In the genomic region with DNA sequence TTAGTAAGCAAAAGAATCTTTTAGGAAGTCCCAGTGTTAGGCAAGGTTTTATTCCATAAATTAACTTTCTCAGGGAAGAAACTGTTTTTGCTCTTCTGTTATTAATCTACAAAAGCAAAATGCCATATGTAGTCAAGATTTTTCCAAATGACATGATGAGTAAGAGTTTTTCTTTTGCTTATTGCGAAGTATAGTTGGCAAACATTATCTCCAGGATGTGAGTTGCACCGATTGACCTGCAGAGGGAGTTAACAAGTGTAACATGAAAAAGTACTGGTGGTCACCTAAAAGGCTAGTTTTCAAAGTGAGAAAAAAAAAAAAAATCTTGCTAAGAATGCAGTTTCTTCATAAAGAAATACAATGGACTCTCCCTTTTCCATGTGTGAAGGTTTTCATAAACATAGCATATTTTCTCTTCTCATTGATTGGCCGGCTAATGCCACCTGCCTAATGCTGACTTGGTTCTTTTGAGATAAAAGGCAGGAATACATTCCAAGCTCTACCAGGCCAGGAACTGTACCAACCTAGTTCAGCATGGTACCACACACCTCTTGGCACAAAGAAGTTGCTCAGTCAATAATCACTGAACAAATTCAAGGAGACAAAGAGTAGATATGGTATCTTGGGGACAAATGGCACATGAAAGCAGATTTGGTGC, we compare ENCODE assay signal across 8 cellular contexts.
DNase-seq lines count a peak whose midpoint lies in the region; ATAC-seq and TF ChIP-seq lines count a peak whose summit lies in the region.

No MANE protein-coding gene starts in this region.

- POLR2A ChIA-PET in HEK293T (lab: Yijun Ruan, JAX) = no interaction called here
- POLR2A ChIA-PET in activated CD4-positive, alpha-beta T cell treated with anti-CD3 and anti-CD28 coated beads for 36 hours (lab: Charles Lee) = no interaction called here

- H3K9me3 ChIP-seq in osteoblast (ENCODE audit: low read depth, low read length) = no peaks in the 10 kb centered on the region

- DNase-seq in COLO829 (ENCODE audit: low spot score) (peak; percentile 78), HEK293T (ENCODE audit: extremely low spot score) (peak; percentile 28), RKO (ENCODE audit: low spot score) (peak; percentile 77), osteoblast (ENCODE audit: insufficient read length, low spot score, missing footprints) (no peak)
- DNase-seq in activated CD4-positive, alpha-beta T cell treated with anti-CD3 and anti-CD28 coated beads for 36 hours = no peak

- H3K27ac Mint-ChIP-seq in activated CD4-positive, alpha-beta T cell treated with anti-CD3 and anti-CD28 coated beads for 36 hours = no peak overlapping the region

- peak; percentile 84 for TF ChIP-seq CTCF in osteoblast (IDR thresholded peaks at IDR 0.05; ENCODE audit: extremely low read depth, low read depth, low read length)

- peak overlapping the region; percentile 74 for H3K27ac ChIP-seq in osteoblast (ENCODE audit: low read depth, low read length)

- no peaks in the 10 kb centered on the region for H3K9me3 Mint-ChIP-seq in activated CD4-positive, alpha-beta T cell treated with anti-CD3 and anti-CD28 coated beads for 36 hours (ENCODE audit: low read depth)

- H3K79me2 ChIP-seq in osteoblast (ENCODE audit: insufficient read depth, low read length) = no peaks in the 10 kb centered on the region

- peak; percentile 63 for ATAC-seq in esophagus mucosa
- ATAC-seq in activated CD4-positive, alpha-beta T cell treated with anti-CD3 and anti-CD28 coated beads for 36 hours = no peak
- ATAC-seq in HG03097 (IDR thresholded peaks at IDR 0.05; ENCODE audit: low FRiP score, unreplicated experiment) = no peak
- no peak for ATAC-seq in HG03139 (IDR thresholded peaks at IDR 0.05; ENCODE audit: unreplicated experiment)

- H3K4me3 Mint-ChIP-seq in activated CD4-positive, alpha-beta T cell treated with anti-CD3 and anti-CD28 coated beads for 36 hours = no peak overlapping the region

- CTCF ChIA-PET in HEK293T (lab: Yijun Ruan, JAX) = interaction anchor here (0.6 kb wide), 1 partner anchor 55 kb away, joined by 9 read pairs; no protein-coding TSS in a partner anchor
- CTCF ChIA-PET in activated CD4-positive, alpha-beta T cell treated with anti-CD3 and anti-CD28 coated beads for 36 hours (lab: Charles Lee) = interaction anchor here (1.0 to 1.9 kb wide), 3 partner anchors 11 to 743 kb away, joined by 4 to 7 read pairs (median 6); no protein-coding TSS in a partner anchor

- H3K4me1 ChIP-seq in osteoblast (ENCODE audit: insufficient read depth, low read length) = peaks cover 23% of the 10 kb centered on the region

- H3K36me3 Mint-ChIP-seq in activated CD4-positive, alpha-beta T cell treated with anti-CD3 and anti-CD28 coated beads for 36 hours (ENCODE audit: low read depth) = no peaks in the 10 kb centered on the region

- no peaks in the 10 kb centered on the region for H3K27me3 ChIP-seq in osteoblast (ENCODE audit: insufficient read depth, low read length)

- no peak overlapping the region for H3K4me3 ChIP-seq in osteoblast (ENCODE audit: insufficient read depth, low read length)

- no peaks in the 10 kb centered on the region for H3K4me1 Mint-ChIP-seq in activated CD4-positive, alpha-beta T cell treated with anti-CD3 and anti-CD28 coated beads for 36 hours

- peak overlapping the region; percentile 44 for H3K4me2 ChIP-seq in osteoblast (ENCODE audit: insufficient read depth, low read length)

- H3K27me3 Mint-ChIP-seq in activated CD4-positive, alpha-beta T cell treated with anti-CD3 and anti-CD28 coated beads for 36 hours = peaks cover 23% of the 10 kb centered on the region

- H2AFZ ChIP-seq in osteoblast (ENCODE audit: low read length) = no peak overlapping the region

- H3K36me3 ChIP-seq in osteoblast (ENCODE audit: insufficient read depth, low read length) = no peaks in the 10 kb centered on the region

- intact Hi-C loops in activated CD4-positive, alpha-beta T cell treated with anti-CD3 and anti-CD28 coated beads for 36 hours (cut with DNase I, micrococcal nuclease) = no loop called here

- H4K20me1 ChIP-seq in osteoblast (ENCODE audit: insufficient read depth, low read length) = no peaks in the 10 kb centered on the region

TF ChIP-seq in HEK293T, 16 proteins besides CTCF, POLR2A, EP300 and RAD21:
- no peak for TF ChIP-seq L3MBTL2 (conservative IDR thresholded peaks at IDR 0.05)
- peak; percentile 62 for TF ChIP-seq ZNF384 (IDR thresholded peaks at IDR 0.05)

Comparison
In these comparisons a context has a peak if more than half of its experiments do, and no peak if none do; other contexts are left out.
1. DNase-seq: peak in COLO829 (single experiment), HEK293T (single experiment) and RKO (single experiment); none in osteoblast (single experiment) and activated CD4-positive, alpha-beta T cell treated with anti-CD3 and anti-CD28 coated beads for 36 hours (single experiment).